1 cellular context compared by ENCODE assay signal in the genomic region with DNA sequence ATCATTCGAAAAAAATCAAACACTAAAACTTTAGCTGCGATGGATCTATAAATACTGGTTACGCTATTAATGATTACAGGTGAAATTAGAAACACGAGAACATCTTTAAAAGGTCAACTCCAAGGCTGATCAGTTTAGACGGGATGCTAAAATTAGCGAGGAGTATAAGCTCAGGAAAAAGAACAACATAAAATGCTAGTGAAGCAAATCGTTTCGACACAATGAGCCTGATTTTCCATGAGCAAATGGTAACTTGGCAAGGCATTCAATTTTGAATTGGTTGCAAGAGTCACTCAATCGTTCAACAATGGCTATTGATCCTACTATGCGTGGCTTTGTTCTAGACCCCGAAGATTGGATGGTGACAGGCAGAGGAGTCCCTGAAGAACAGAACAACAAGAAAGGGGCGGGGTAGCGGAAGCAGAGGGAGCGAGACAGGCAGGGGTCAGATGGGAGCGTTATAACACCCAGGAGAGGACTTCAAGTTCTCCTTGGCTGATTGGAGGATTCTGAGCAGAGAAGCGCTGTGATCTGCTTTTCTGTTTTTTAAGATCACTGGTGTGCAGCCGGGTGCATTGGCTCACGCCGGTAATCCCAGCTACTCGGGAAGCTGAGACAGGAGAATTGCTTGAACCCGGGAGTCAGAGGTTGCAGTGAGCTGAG.
TF ChIP-seq lines count a peak whose summit lies in the region.

No MANE protein-coding gene starts in this region.

TF ChIP-seq in WTC11, 78 proteins besides CTCF, POLR2A, EP300 and RAD21 (continued from another document):
- TF ChIP-seq, protein P1, sequence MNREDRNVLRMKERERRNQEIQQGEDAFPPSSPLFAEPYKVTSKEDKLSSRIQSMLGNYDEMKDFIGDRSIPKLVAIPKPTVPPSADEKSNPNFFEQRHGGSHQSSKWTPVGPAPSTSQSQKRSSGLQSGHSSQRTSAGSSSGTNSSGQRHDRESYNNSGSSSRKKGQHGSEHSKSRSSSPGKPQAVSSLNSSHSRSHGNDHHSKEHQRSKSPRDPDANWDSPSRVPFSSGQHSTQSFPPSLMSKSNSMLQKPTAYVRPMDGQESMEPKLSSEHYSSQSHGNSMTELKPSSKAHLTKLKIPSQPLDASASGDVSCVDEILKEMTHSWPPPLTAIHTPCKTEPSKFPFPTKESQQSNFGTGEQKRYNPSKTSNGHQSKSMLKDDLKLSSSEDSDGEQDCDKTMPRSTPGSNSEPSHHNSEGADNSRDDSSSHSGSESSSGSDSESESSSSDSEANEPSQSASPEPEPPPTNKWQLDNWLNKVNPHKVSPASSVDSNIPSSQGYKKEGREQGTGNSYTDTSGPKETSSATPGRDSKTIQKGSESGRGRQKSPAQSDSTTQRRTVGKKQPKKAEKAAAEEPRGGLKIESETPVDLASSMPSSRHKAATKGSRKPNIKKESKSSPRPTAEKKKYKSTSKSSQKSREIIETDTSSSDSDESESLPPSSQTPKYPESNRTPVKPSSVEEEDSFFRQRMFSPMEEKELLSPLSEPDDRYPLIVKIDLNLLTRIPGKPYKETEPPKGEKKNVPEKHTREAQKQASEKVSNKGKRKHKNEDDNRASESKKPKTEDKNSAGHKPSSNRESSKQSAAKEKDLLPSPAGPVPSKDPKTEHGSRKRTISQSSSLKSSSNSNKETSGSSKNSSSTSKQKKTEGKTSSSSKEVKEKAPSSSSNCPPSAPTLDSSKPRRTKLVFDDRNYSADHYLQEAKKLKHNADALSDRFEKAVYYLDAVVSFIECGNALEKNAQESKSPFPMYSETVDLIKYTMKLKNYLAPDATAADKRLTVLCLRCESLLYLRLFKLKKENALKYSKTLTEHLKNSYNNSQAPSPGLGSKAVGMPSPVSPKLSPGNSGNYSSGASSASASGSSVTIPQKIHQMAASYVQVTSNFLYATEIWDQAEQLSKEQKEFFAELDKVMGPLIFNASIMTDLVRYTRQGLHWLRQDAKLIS (CRISPR knock-in tag; IDR thresholded peaks at IDR 0.05; ENCODE audit: borderline replicate concordance): no peak
- TF ChIP-seq ZNF317 (CRISPR knock-in tag; IDR thresholded peaks at IDR 0.05; ENCODE audit: borderline replicate concordance, low read depth) (no peak), ESRRA (CRISPR knock-in tag; IDR thresholded peaks at IDR 0.05; ENCODE audit: borderline replicate concordance) (no peak), TEAD4 (CRISPR knock-in tag; IDR thresholded peaks at IDR 0.05) (no peak), NR1H2 (CRISPR knock-in tag; IDR thresholded peaks at IDR 0.05) (no peak)
- TF ChIP-seq, protein P2, sequence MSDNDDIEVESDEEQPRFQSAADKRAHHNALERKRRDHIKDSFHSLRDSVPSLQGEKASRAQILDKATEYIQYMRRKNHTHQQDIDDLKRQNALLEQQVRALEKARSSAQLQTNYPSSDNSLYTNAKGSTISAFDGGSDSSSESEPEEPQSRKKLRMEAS (CRISPR knock-in tag; IDR thresholded peaks at IDR 0.05): no peak
